In genomic region chr5:52748590-52748989, GRCh38 we compare ENCODE assay signal across 23 cellular contexts. TPM values are rescaled to one million over a fixed set of nuclear protein-coding genes. Genes with fewer than 3 reads are reported as not detected.
DNase-seq lines count a peak whose midpoint lies in the region; ATAC-seq, FAIRE-seq and TF ChIP-seq lines count a peak whose summit lies in the region.
"Had no signal": no experiment of that assay in that cellular context is flagged by ENCODE, and none has a peak within 500 bp of the region (broad histone marks: within the 10 kb centered on the region; RNA-seq: fewer than 3 reads in every experiment).

No MANE protein-coding gene starts in this region.

- TF ChIP-seq POLR2A in A549 (IDR thresholded peaks at IDR 0.05; ENCODE audit: low read length) = no peak

- no peak overlapping the region for H3K27ac ChIP-seq in A549
- H3K27ac ChIP-seq: epithelial cell of prostate, KMS-11, sigmoid colon had no signal

- TF ChIP-seq EP300 in A549 (IDR thresholded peaks at IDR 0.05) = no peak

- no peak overlapping the region for H3K4me3 ChIP-seq in A549
- H3K4me3 ChIP-seq: sigmoid colon had no signal

- H3K9me3 ChIP-seq in A549 = no peaks in the 10 kb centered on the region
- H3K9me3 ChIP-seq: sigmoid colon had no signal

- 3% methylated on average over 1 of the region's 1 CpG for WGBS in A549 (ENCODE audit: missing lambda C conversion rate)

- H3K4me1 ChIP-seq in A549 = no peaks in the 10 kb centered on the region

- intact Hi-C loops in sciatic nerve (cut with DNase I) = no loop called here

- H3K4me2 ChIP-seq in A549 = no peak overlapping the region
- H3K4me2 ChIP-seq: KMS-11 had no signal

- peak; percentile 23 for FAIRE-seq in A549 (lab: Jason Lieb, UNC)
- FAIRE-seq: frontal cortex, H54 had no signal

- POLR2A ChIA-PET in A549 (lab: Yijun Ruan, JAX) (no interaction called here), HEK293T (lab: Yijun Ruan, JAX) (no interaction called here)

- peaks cover 4% of the 10 kb centered on the region for H3K9me3 Mint-ChIP-seq in T-helper 2 cell treated with Interferon-gamma antibody and Interleukin-4, amounts not matched to agents 5 μg/mL and 100 μg/mL, for 36 hours
- H3K9me3 Mint-ChIP-seq: activated naive CD4-positive, alpha-beta T cell treated with anti-CD3 and anti-CD28 coated beads, Interleukin-2, amount 50 U/mL, for 24 hours; dendritic cell treated with granulocyte-macrophage colony-stimulating factor and Interleukin-4, amounts not matched to agents 40 ng/mL and 50 ng/mL, for 4 days had no signal

- CTCF ChIA-PET in A549 (lab: Yijun Ruan, JAX) = no interaction called here
- CTCF ChIA-PET in HEK293T (lab: Yijun Ruan, JAX) = no interaction called here

- peak overlapping the region; percentile 4 for H3K27ac Mint-ChIP-seq in T-helper 2 cell treated with Interferon-gamma antibody and Interleukin-4, amounts not matched to agents 5 μg/mL and 100 μg/mL, for 36 hours
- H3K27ac Mint-ChIP-seq: activated naive CD4-positive, alpha-beta T cell treated with anti-CD3 and anti-CD28 coated beads, Interleukin-2, amount 50 U/mL, for 24 hours; dendritic cell treated with granulocyte-macrophage colony-stimulating factor and Interleukin-4, amounts not matched to agents 40 ng/mL and 50 ng/mL, for 4 days had no signal

- no peak for DNase-seq in A549 (ENCODE audit: low read depth in 1 of 2, low spot score in 1 of 2)
- no peak for DNase-seq in T-helper 2 cell treated with Interferon-gamma antibody and Interleukin-4, amounts not matched to agents 5 μg/mL and 100 μg/mL, for 36 hours (ENCODE audit: low spot score)
- DNase-seq in pons (ENCODE audit: low spot score) = no peak
- no peak for DNase-seq in sciatic nerve (ENCODE audit: low spot score)
- no peak for DNase-seq in HEK293T (ENCODE audit: extremely low spot score)
- DNase-seq in NCI-H446 (lab: John Stamatoyannopoulos, UW) = no peak
- DNase-seq: activated CD4-positive, CD25-positive, alpha-beta regulatory T cell treated with anti-CD3 and anti-CD28 coated beads, Interleukin-2, amount 50 U/mL, for 72 hours; left ventricle myocardium superior; NCI-H1092; NCI-H2107; NCI-H774; occipital lobe; sigmoid colon; stimulated activated CD4-positive, alpha-beta T cell treated with anti-CD3 and anti-CD28 coated beads, Interleukin-2, amount 100 ng/mL, for 24 hours; T1000 had no signal

- H3K36me3 Mint-ChIP-seq in T-helper 2 cell treated with Interferon-gamma antibody and Interleukin-4, amounts not matched to agents 5 μg/mL and 100 μg/mL, for 36 hours (ENCODE audit: low read depth) = peaks cover 14% of the 10 kb centered on the region
- H3K36me3 Mint-ChIP-seq: activated naive CD4-positive, alpha-beta T cell treated with anti-CD3 and anti-CD28 coated beads, Interleukin-2, amount 50 U/mL, for 24 hours had no signal

- TF ChIP-seq RAD21 in A549 (conservative IDR thresholded peaks at IDR 0.05 in 1 of 2, IDR thresholded peaks at IDR 0.05 in 1 of 2) = no peak

- peaks cover 20% of the 10 kb centered on the region for H3K27me3 Mint-ChIP-seq in T-helper 2 cell treated with Interferon-gamma antibody and Interleukin-4, amounts not matched to agents 5 μg/mL and 100 μg/mL, for 36 hours (ENCODE audit: low read depth)
- H3K27me3 Mint-ChIP-seq: activated naive CD4-positive, alpha-beta T cell treated with anti-CD3 and anti-CD28 coated beads, Interleukin-2, amount 50 U/mL, for 24 hours had no signal

- peak overlapping the region; percentile 54 for H3K4me3 Mint-ChIP-seq in T-helper 2 cell treated with Interferon-gamma antibody and Interleukin-4, amounts not matched to agents 5 μg/mL and 100 μg/mL, for 36 hours
- H3K4me3 Mint-ChIP-seq: activated naive CD4-positive, alpha-beta T cell treated with anti-CD3 and anti-CD28 coated beads, Interleukin-2, amount 50 U/mL, for 24 hours; dendritic cell treated with granulocyte-macrophage colony-stimulating factor and Interleukin-4, amounts not matched to agents 40 ng/mL and 50 ng/mL, for 4 days had no signal

- TF ChIP-seq CTCF in A549 (IDR thresholded peaks at IDR 0.05) = no peak

- H3K4me1 Mint-ChIP-seq in T-helper 2 cell treated with Interferon-gamma antibody and Interleukin-4, amounts not matched to agents 5 μg/mL and 100 μg/mL, for 36 hours (ENCODE audit: low read depth) = peaks cover 45% of the 10 kb centered on the region

- ATAC-seq in A549 = no peak
- peak; percentile 56 for ATAC-seq in GM18861 (IDR thresholded peaks at IDR 0.05; ENCODE audit: unreplicated experiment)
- peak; percentile 48 for ATAC-seq in HG02938 (IDR thresholded peaks at IDR 0.05; ENCODE audit: unreplicated experiment)
- no peak for ATAC-seq in sciatic nerve
- ATAC-seq: left ventricle myocardium superior had no signal

TF ChIP-seq in A549, 52 proteins besides CTCF, POLR2A, EP300 and RAD21 (continues in another document):
- TF ChIP-seq HOXA7 (CRISPR knock-in tag; IDR thresholded peaks at IDR 0.05) (no peak), REST (IDR thresholded peaks at IDR 0.05) (no peak)

TF ChIP-seq in HEK293T, 16 proteins besides CTCF, POLR2A, EP300 and RAD21:
- TF ChIP-seq BHLHE40 (IDR thresholded peaks at IDR 0.05; ENCODE audit: borderline replicate concordance) (no peak), FOXM1 (IDR thresholded peaks at IDR 0.05; ENCODE audit: borderline replicate concordance) (no peak), TARDBP (IDR thresholded peaks at IDR 0.05) (no peak), NFRKB (IDR thresholded peaks at IDR 0.05) (no peak), SUZ12 (IDR thresholded peaks at IDR 0.05) (no peak), SP1 (IDR thresholded peaks at IDR 0.05) (no peak), FOXK2 (IDR thresholded peaks at IDR 0.05) (no peak), FOXA1 (IDR thresholded peaks at IDR 0.05) (no peak)

RNA-seq across cellular contexts. Expression of gene ITGA1, which starts 39.1 kb away (rescaled TPM):
- 5.3 and 5.5 TPM in 2 replicates for polyA plus RNA-seq in A549 (2011; rRNA removed)
- 0.16 and 0.21 TPM in 2 replicates for polyA plus RNA-seq in A549 (2012; cell fraction: cytosol; rRNA removed)
- 0.25 and 0.37 TPM in 2 replicates for polyA plus RNA-seq in A549 (2012; cell fraction: nucleus; rRNA removed)
- 0.89 to 2.0 TPM (median 1.5 TPM) in 3 replicates for polyA plus RNA-seq in A549 (2017; fragmentation: RNase III; extraction: RNeasy Plus Mini Kit Qiagen cat#74134 plus additional on column Dnase treatment)
- polyA minus RNA-seq in A549 (2011; rRNA and poly(A)+ RNA removed) = 4.0 and 7.9 TPM in 2 replicates
- total RNA-seq in sciatic nerve = 104 TPM

RNA-seq across cellular contexts. Expression of gene PELO, which starts 39.1 kb away (rescaled TPM):
- polyA plus RNA-seq in A549 (2011; rRNA removed) = 18.9 and 20.1 TPM in 2 replicates
- polyA plus RNA-seq in A549 (2012; cell fraction: cytosol; rRNA removed) = 13.8 and 16.2 TPM in 2 replicates
- 14.6 and 15.8 TPM in 2 replicates for polyA plus RNA-seq in A549 (2012; cell fraction: nucleus; rRNA removed)
- 15.6 to 16.0 TPM (median 15.6 TPM) in 3 replicates for polyA plus RNA-seq in A549 (2017; fragmentation: RNase III; extraction: RNeasy Plus Mini Kit Qiagen cat#74134 plus additional on column Dnase treatment)
- polyA minus RNA-seq in A549 (2011; rRNA and poly(A)+ RNA removed) = 27.0 and 27.4 TPM in 2 replicates
- total RNA-seq in sciatic nerve = 48.9 TPM

Comparison
In these comparisons a context has a peak if more than half of its experiments do, and no peak if none do; other contexts are left out.
1. ATAC-seq: peak in GM18861 (single experiment) and HG02938 (single experiment); none in A549 (0 of 2) and sciatic nerve (single experiment).